Comparison of ENCODE assay signal across 6 cellular contexts in the genomic region with DNA sequence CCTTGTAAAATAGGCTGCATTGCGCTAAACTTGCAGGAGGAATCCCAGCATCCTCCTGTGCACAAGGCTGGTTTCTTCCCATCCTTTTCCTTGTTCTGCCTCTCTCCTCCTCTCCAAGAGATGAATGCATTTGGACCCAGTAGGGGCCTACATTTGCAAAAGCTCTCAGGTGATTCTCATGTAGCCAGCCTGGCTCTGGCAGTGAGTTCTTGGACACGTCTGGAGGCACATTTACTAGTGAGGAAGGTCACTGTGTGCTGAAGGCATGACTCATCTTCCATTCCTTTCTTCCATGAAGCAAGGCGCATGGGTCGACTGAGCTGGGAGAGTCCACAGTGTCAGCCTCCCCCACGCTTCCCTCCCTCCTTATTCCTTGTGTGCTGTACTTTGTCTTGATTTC.
DNase-seq lines count a peak whose midpoint lies in the region; ATAC-seq, FAIRE-seq and TF ChIP-seq lines count a peak whose summit lies in the region.
"Not testable (repeated sequence)": the region's sequence is repeated elsewhere in the genome, so short reads cannot be mapped to it uniquely, and the experiment has no call there.

No MANE protein-coding gene starts in this region.

- H2AK5ac ChIP-seq in H9 (ENCODE audit: insufficient read length, low read length) = not testable (repeated sequence)

- H3T11ph ChIP-seq in H9 (ENCODE audit: low read length) = not testable (repeated sequence)

- not testable (repeated sequence) for TF ChIP-seq CTCF in H9 (conservative IDR thresholded peaks at IDR 0.05); K562 (IDR thresholded peaks at IDR 0.05 in 2 of 3, conservative IDR thresholded peaks at IDR 0.05 in 1 of 3; ENCODE audit: insufficient read depth in 2 of 3, low read depth in 1 of 3, low read length in 3 of 3)

- not testable (repeated sequence) for H3K14ac ChIP-seq in H9 (ENCODE audit: insufficient read depth, low read length)

- not testable (repeated sequence) for FAIRE-seq in K562 (lab: Jason Lieb, UNC)

- H3K4me1 Mint-ChIP-seq in H9 = peaks cover 26 to 30% of the 10 kb centered on the region in 2 experiments

- not testable (repeated sequence) for H3K36me3 ChIP-seq in K562 (ENCODE audit: control insufficient read depth, insufficient read depth, low read length)

- H3K4me3 Mint-ChIP-seq in H9 = not testable (repeated sequence)

- H3K23ac ChIP-seq in H9 (ENCODE audit: insufficient read length, low read depth, low read length) = not testable (repeated sequence)

- not testable (repeated sequence) for H3K79me2 ChIP-seq in H9 (ENCODE audit: insufficient read depth, low read length); K562 (ENCODE audit: control insufficient read depth, insufficient read depth, low read length)

- intact Hi-C loops in K562 (cut with micrococcal nuclease) = not testable (repeated sequence)

- H2BK20ac ChIP-seq in H9 (ENCODE audit: low read depth, low read length, poor library complexity, severe bottlenecking) = not testable (repeated sequence)

- not testable (repeated sequence) for H3K9me3 Mint-ChIP-seq in H9

- not testable (repeated sequence) for H4K5ac ChIP-seq in H9 (ENCODE audit: insufficient read length, low read depth, low read length)

- not testable (repeated sequence) for BruUV-seq in K562 (replicated peaks; lab: Mats Ljungman, UMichigan)

- H3K9ac ChIP-seq in H9 (ENCODE audit: extremely low read depth, insufficient read length, low read length); K562 (ENCODE audit: insufficient read depth in 1 of 2, low read depth in 2 of 2, low read length in 2 of 2): not testable (repeated sequence)

- not testable (repeated sequence) for H2BK12ac ChIP-seq in H9 (ENCODE audit: insufficient read length, low read depth, low read length)

- not testable (repeated sequence) for H2BK5ac ChIP-seq in H9 (ENCODE audit: insufficient read length, low read length)

- not testable (repeated sequence) for TF ChIP-seq EP300 in K562 (IDR thresholded peaks at IDR 0.05; ENCODE audit: low read length)

- not testable (repeated sequence) for H3K56ac ChIP-seq in H9 (ENCODE audit: insufficient read length, low read depth, low read length)

- TF ChIP-seq POLR2A in K562 (conservative IDR thresholded peaks at IDR 0.05) = not testable (repeated sequence)

- H3K23me2 ChIP-seq in H9 (ENCODE audit: insufficient read length, low read depth, low read length, poor library complexity, severe bottlenecking) = not testable (repeated sequence)

- H2AFZ ChIP-seq in H9 (ENCODE audit: low read length); K562 (ENCODE audit: low read depth, low read length): not testable (repeated sequence)

- H3K4me2 ChIP-seq in H9 (ENCODE audit: insufficient read depth, insufficient read length, low read length); K562 (ENCODE audit: insufficient read depth, low read length): not testable (repeated sequence)

- TF ChIP-seq RAD21 in K562 (CRISPR knock-in tag; conservative IDR thresholded peaks at IDR 0.05 in 1 of 2, IDR thresholded peaks at IDR 0.05 in 1 of 2) = not testable (repeated sequence)

- H3K9me1 ChIP-seq in K562 (ENCODE audit: control insufficient read depth, insufficient read depth, low read length) = not testable (repeated sequence)

- POLR2A ChIA-PET in K562 (lab: Yijun Ruan, JAX) = not testable (repeated sequence)

- DNase-seq in DMS53 (lab: John Stamatoyannopoulos, UW) (peak; percentile 40), NCI-H226 (peak; percentile 1), islet precursor cell (peak; percentile 67), mucosa of gallbladder (ENCODE audit: low spot score) (peak; percentile 26)
- not testable (repeated sequence) for DNase-seq in H9; K562 (ENCODE audit: extremely low read depth in 1 of 4, low spot score in 3 of 4)

- H3K4me3 ChIP-seq in K562 = not testable (repeated sequence)

- not testable (repeated sequence) for H3K4ac ChIP-seq in H9 (ENCODE audit: low read depth, low read length)

- ATAC-seq in K562 = not testable (repeated sequence)

- CTCF ChIA-PET in K562 (lab: Yijun Ruan, JAX; ENCODE audit: low intra/inter-chr PET ratio) = not testable (repeated sequence)

- peak overlapping the region in 2 of 3 experiments; percentile 70 to 91; a peak in 1 of 7 replicates for H3K27ac Mint-ChIP-seq in H9

- H3K4me1 ChIP-seq in H9 (ENCODE audit: insufficient read depth, low read length); K562 (replicated peaks in 1 of 2; ENCODE audit: control insufficient read depth in 2 of 2, insufficient read depth in 2 of 2, low read length in 2 of 2): not testable (repeated sequence)

- H3K36me3 Mint-ChIP-seq in H9 (ENCODE audit: insufficient read depth in 1 of 3, low read depth in 3 of 3) = not testable (repeated sequence)

- no CpG with 5 or more reads among the region's 5 CpGs for WGBS in H9 (ENCODE audit: extremely low coverage, insufficient read length, low lambda C conversion rate)
- WGBS in K562 (ENCODE audit: insufficient coverage, low coverage, missing lambda C conversion rate) = 10% methylated on average over 2 of the region's 5 CpGs

- H3K79me1 ChIP-seq in H9 (ENCODE audit: insufficient read depth, low read depth, low read length, poor library complexity, severe bottlenecking) = not testable (repeated sequence)

- H2BK15ac ChIP-seq in H9 (ENCODE audit: low read depth, low read length) = not testable (repeated sequence)

- not testable (repeated sequence) for H4K20me1 ChIP-seq in H9 (ENCODE audit: control insufficient read depth, insufficient read depth, insufficient read length); K562 (replicated peaks; ENCODE audit: control insufficient read depth, insufficient read depth, low read length)

- H4K8ac ChIP-seq in H9 (replicated peaks; ENCODE audit: insufficient read length, low read depth, low read length) = not testable (repeated sequence)

- not testable (repeated sequence) for H2BK120ac ChIP-seq in H9 (ENCODE audit: low read depth, low read length, poor library complexity, severe bottlenecking)

- H3K27me3 Mint-ChIP-seq in H9 (ENCODE audit: low read depth) = not testable (repeated sequence)

- H3K27me3 ChIP-seq in H9 (ENCODE audit: insufficient read depth, low read length); K562 (ENCODE audit: control insufficient read depth in 2 of 2, insufficient read depth in 2 of 2, low read length in 2 of 2): not testable (repeated sequence)

- H3K18ac ChIP-seq in H9 (ENCODE audit: insufficient read length, low read depth, low read length) = not testable (repeated sequence)

- not testable (repeated sequence) for H3K27ac ChIP-seq in H9 (ENCODE audit: insufficient read length, low read depth, low read length); K562 (ENCODE audit: extremely low read depth, low read depth, low read length)

- not testable (repeated sequence) for H4K91ac ChIP-seq in H9 (ENCODE audit: insufficient read length, low read depth, low read length)

- not testable (repeated sequence) for H3K9me3 ChIP-seq in H9 (ENCODE audit: control insufficient read depth, low read depth, low read length); K562 (replicated peaks; ENCODE audit: control insufficient read depth, insufficient read depth, low read depth, low read length)

- in situ Hi-C loops in K562 (cut with MboI) = not testable (repeated sequence)

TF ChIP-seq in K562, 482 proteins besides CTCF, POLR2A, EP300 and RAD21:
- TF ChIP-seq FOSL1 (tag; conservative IDR thresholded peaks at IDR 0.05) = peak; percentile 48
- 0 out of 2 replicates have a peak, but pooled peaks have one; percentile 8 for TF ChIP-seq JUND (IDR thresholded peaks at IDR 0.05; ENCODE audit: borderline replicate concordance, low read depth, low read length)
- not testable (repeated sequence) for TF ChIP-seq JUND (tag; IDR thresholded peaks at IDR 0.05; ENCODE audit: borderline replicate concordance, low read depth, low read length)
TF ChIP-seq in K562: peak in this region for 2; not testable (repeated sequence) for 480.
